Comparison of ENCODE assay signal across 15 cellular contexts in the genomic region with DNA sequence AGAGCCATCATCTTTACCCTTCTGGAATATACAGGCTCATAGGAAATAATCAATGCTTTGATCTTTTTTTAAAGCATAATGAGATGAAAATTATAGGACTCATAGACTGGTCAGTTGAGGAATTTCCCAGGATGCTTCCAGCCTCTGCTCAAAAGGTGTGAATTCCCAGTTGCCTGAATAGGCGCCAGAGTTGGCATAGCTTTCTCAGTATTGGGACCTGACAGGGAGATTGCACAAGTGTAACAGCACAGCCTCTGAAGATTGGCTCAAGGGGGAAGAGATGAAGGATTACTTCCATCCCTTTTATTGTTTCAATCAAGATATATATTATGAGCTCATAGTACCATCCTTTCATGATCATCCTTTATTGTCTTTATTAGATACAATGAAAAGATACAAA. TPM values are rescaled to one million over a fixed set of nuclear protein-coding genes. Genes with fewer than 3 reads are reported as not detected.
A peak's percentile ranks its signal among the peaks of the same experiment; 100 is the strongest.
DNase-seq lines count a peak whose midpoint lies in the region; ATAC-seq and TF ChIP-seq lines count a peak whose summit lies in the region.
"Had no signal": no experiment of that assay in that cellular context is flagged by ENCODE, and none has a peak within 500 bp of the region (broad histone marks: within the 10 kb centered on the region; RNA-seq: fewer than 3 reads in every experiment).

No MANE protein-coding gene starts in this region.

- DNase-seq in heart left ventricle, result no peak
- no peak for DNase-seq in left ventricle myocardium inferior
- no peak for DNase-seq in left ventricle myocardium superior
- peak in 1 of 3 donors; percentile 43 for DNase-seq in right cardiac atrium
- DNase-seq in NCI-H82 treated with DMSO at 0.1 percent for 48 hours (lab: John Stamatoyannopoulos, UW; ENCODE audit: unreplicated experiment), result no peak
- DNase-seq: C1 segment of cervical spinal cord; Calu3; CD4-positive, alpha-beta memory T cell; COR-L47; DMS79 treated with DMSO at 0.1 percent for 48 hours; GF-D8; H9 had no signal

- H3K4me1 ChIP-seq in heart left ventricle (peaks cover 0 to 27% (median 13%) of the 10 kb centered on the region in 12 donors), left ventricle myocardium inferior (peaks cover 33% of the 10 kb centered on the region), right cardiac atrium (ENCODE audit: control insufficient read depth, insufficient read depth, low read length) (no peaks in the 10 kb centered on the region)

- no peak for TF ChIP-seq POLR2A in heart left ventricle (IDR thresholded peaks at IDR 0.05)

- H3K27me3 ChIP-seq in heart left ventricle (no peaks in the 10 kb centered on the region), left ventricle myocardium inferior (ENCODE audit: low read depth) (no peaks in the 10 kb centered on the region), right cardiac atrium (ENCODE audit: control insufficient read depth, insufficient read depth) (no peaks in the 10 kb centered on the region)

- no peak overlapping the region for H3K4me3 ChIP-seq in heart left ventricle
- no peak overlapping the region for H3K4me3 ChIP-seq in left ventricle myocardium inferior
- H3K4me3 ChIP-seq in right cardiac atrium (ENCODE audit: low read length), result no peak overlapping the region
- H3K4me3 ChIP-seq: GM23338 had no signal

- no peaks in the 10 kb centered on the region for H3K9me3 ChIP-seq in heart left ventricle
- H3K9me3 ChIP-seq in left ventricle myocardium inferior (replicated peaks), result no peaks in the 10 kb centered on the region
- H3K9me3 ChIP-seq in right cardiac atrium (ENCODE audit: control insufficient read depth, low read length), result no peaks in the 10 kb centered on the region

- 42 to 67% (median 55%) methylated on average over 1 of the region's 1 CpG for WGBS in heart left ventricle, 4 donors
- 75% methylated on average over 1 of the region's 1 CpG for WGBS in right cardiac atrium

- TF ChIP-seq CTCF in heart left ventricle (IDR thresholded peaks at IDR 0.05), result no peak
- no peak for TF ChIP-seq CTCF in left ventricle myocardium inferior (IDR thresholded peaks at IDR 0.05; ENCODE audit: borderline replicate concordance)

- peak in 3 of 4 donors; percentile 44 to 61 (median 51) for ATAC-seq in heart left ventricle
- ATAC-seq in left ventricle myocardium superior, result peak; percentile 74
- ATAC-seq in right cardiac atrium, result peak; percentile 74 to 87
- no peak for ATAC-seq in HG03108 (IDR thresholded peaks at IDR 0.05; ENCODE audit: unreplicated experiment)
- ATAC-seq: GM23338, HCT116 had no signal

- intact Hi-C loops in heart left ventricle (cut with DNase I), result no loop called here
- intact Hi-C loops in left ventricle myocardium inferior (cut with micrococcal nuclease), result no loop called here
- intact Hi-C loops in left ventricle myocardium superior (cut with micrococcal nuclease), result no loop called here
- intact Hi-C loops in right cardiac atrium (cut with DNase I), result no loop called here

- H3K27ac ChIP-seq in heart left ventricle (no peak overlapping the region), left ventricle myocardium inferior (replicated peaks) (no peak overlapping the region), right cardiac atrium (ENCODE audit: low read length) (no peak overlapping the region)

- H3K36me3 ChIP-seq in heart left ventricle (no peaks in the 10 kb centered on the region), left ventricle myocardium inferior (peaks cover 8% of the 10 kb centered on the region)

RNA-seq across cellular contexts. Expression of gene TET2, which starts 17.9 kb away (rescaled TPM):
- total RNA-seq in heart left ventricle, result 10 to 100 TPM in 8 of 9 donors, 1 to 10 TPM in 1; 9.5 to 25.6 (median 15.4) TPM
- polyA plus RNA-seq in heart left ventricle, result 1 to 10 TPM; 2.9 to 3.3 TPM
- total RNA-seq in left ventricle myocardium inferior, result 11.9 TPM
- 15.4 TPM for total RNA-seq in left ventricle myocardium superior
- 10 to 100 TPM; 19.7 to 24.0 (median 22.0) TPM for total RNA-seq in right cardiac atrium
- 3.3 TPM for polyA plus RNA-seq in right cardiac atrium
